In genomic region chr7:141533149-141533949, GRCh38 we compare ENCODE assay signal across 9 cellular contexts. TPM values are rescaled to one million over a fixed set of nuclear protein-coding genes. Genes with fewer than 3 reads are reported as not detected.
DNase-seq lines count a peak whose midpoint lies in the region; ATAC-seq and TF ChIP-seq lines count a peak whose summit lies in the region.
"Had no signal": no experiment of that assay in that cellular context is flagged by ENCODE, and none has a peak within 500 bp of the region (broad histone marks: within the 10 kb centered on the region; RNA-seq: fewer than 3 reads in every experiment).

No MANE protein-coding gene starts in this region.

- peak; percentile 80 for TF ChIP-seq RAD21 in IMR-90 (IDR thresholded peaks at IDR 0.05; ENCODE audit: low read length)

- H3K27ac Mint-ChIP-seq in stimulated activated effector memory CD8-positive, alpha-beta T cell treated with anti-CD3 and anti-CD28 coated beads, Interleukin-12 subunit alpha, Interleukin-12 subunit beta, amount 100 ng/mL, for 72 hours, result no peak overlapping the region

- no TSS peak for BruUV-seq in IMR-90 (replicated peaks; lab: Mats Ljungman, UMichigan)

- no peak overlapping the region for H4K91ac ChIP-seq in IMR-90 (ENCODE audit: insufficient read depth, low read depth, low read length)

- CTCF ChIA-PET in IMR-90 (lab: Yijun Ruan, JAX), result interaction anchor here (0.6 to 2.0 kb wide), 14 partner anchors 9 to 722 kb away, joined by 3 to 9 read pairs (median 5); partner anchors contain the start of genes AGK and MRPS33

- TF ChIP-seq CTCF in IMR-90 (conservative IDR thresholded peaks at IDR 0.05; ENCODE audit: low read depth, low read length), result peak; percentile 82

- peak; percentile 89 for ATAC-seq in IMR-90 (ENCODE audit: low read depth)
- peak; percentile 59 for ATAC-seq in stimulated activated effector memory CD8-positive, alpha-beta T cell treated with anti-CD3 and anti-CD28 coated beads, Interleukin-12 subunit alpha, Interleukin-12 subunit beta, amount 100 ng/mL, for 72 hours

- H3K9me3 Mint-ChIP-seq in stimulated activated effector memory CD8-positive, alpha-beta T cell treated with anti-CD3 and anti-CD28 coated beads, Interleukin-12 subunit alpha, Interleukin-12 subunit beta, amount 100 ng/mL, for 72 hours, result no peaks in the 10 kb centered on the region

- no peak overlapping the region for H3K4me3 ChIP-seq in IMR-90 (ENCODE audit: insufficient read depth, low read depth, low read length)
- H3K4me3 ChIP-seq in NT2/D1 (ENCODE audit: insufficient read length, low read depth), result no peak overlapping the region
- H3K4me3 ChIP-seq: BLaER1 treated with 17β-estradiol and CSF1 and Interleukin-3, amounts not matched to agents 10 nM and 100 nM had no signal

- no peak overlapping the region for H3K4ac ChIP-seq in IMR-90 (ENCODE audit: low read depth, low read length)

- intact Hi-C loops in IMR-90 (cut with micrococcal nuclease), result loop anchor here (1.0 to 10.0 kb wide), 7 partner anchors 117 to 872 kb away; partner anchors contain the start of genes MRPS33 and SSBP1

- no peak overlapping the region for H3K23ac ChIP-seq in IMR-90 (ENCODE audit: low read depth, low read length)

- H2AK5ac ChIP-seq in IMR-90 (ENCODE audit: low read depth, low read length), result no peak overlapping the region

- DNase-seq in activated gamma-delta T cell treated with Interleukin-2 at 50 U/mL for 16 hours (peak; percentile 59), activated gamma-delta T cell (lab: John Stamatoyannopoulos, UW) (no peak), IMR-90 (peak; percentile 74), NT2/D1 (ENCODE audit: low read depth, low spot score) (peak; percentile 90), epithelial cell of prostate (ENCODE audit: low read depth, low spot score) (peak; percentile 6), myocyte (ENCODE audit: low read depth) (peak; percentile 88)
- peak; percentile 60 for DNase-seq in activated CD8-positive, alpha-beta memory T cell treated with anti-CD3 and anti-CD28 coated beads, Interleukin-2, amount 50 U/mL, for 4 hours
- peak; percentile 46 to 76 for DNase-seq in stimulated activated effector memory CD8-positive, alpha-beta T cell treated with anti-CD3 and anti-CD28 coated beads, Interleukin-12 subunit alpha, Interleukin-12 subunit beta, amount 100 ng/mL, for 72 hours (ENCODE audit: low spot score in 2 of 2)

- H3K27me3 ChIP-seq in IMR-90 (ENCODE audit: control insufficient read depth, insufficient read depth, low read length), result 0 out of 2 replicates have a peak, but pooled peaks cover 2% of the 10 kb centered on the region
- no peaks in the 10 kb centered on the region for H3K27me3 ChIP-seq in NT2/D1 (ENCODE audit: insufficient read depth, insufficient read length)
- H3K27me3 ChIP-seq: BLaER1 treated with 17β-estradiol and CSF1 and Interleukin-3, amounts not matched to agents 10 nM and 100 nM had no signal

- H2BK120ac ChIP-seq in IMR-90 (ENCODE audit: low read depth, low read length), result no peak overlapping the region

- H3K4me1 ChIP-seq in IMR-90 (ENCODE audit: control insufficient read depth, insufficient read depth, low read length) (no peaks in the 10 kb centered on the region), NT2/D1 (ENCODE audit: insufficient read depth, insufficient read length) (no peaks in the 10 kb centered on the region)
- H3K4me1 ChIP-seq: BLaER1 treated with 17β-estradiol and CSF1 and Interleukin-3, amounts not matched to agents 10 nM and 100 nM had no signal

- POLR2A ChIA-PET in IMR-90 (lab: Charles Lee; ENCODE audit: unreplicated experiment), result no interaction called here

- no peak overlapping the region for H3K4me2 ChIP-seq in IMR-90 (ENCODE audit: low read depth, low read length)
- H3K4me2 ChIP-seq: BLaER1 treated with 17β-estradiol and CSF1 and Interleukin-3, amounts not matched to agents 10 nM and 100 nM had no signal

- no peaks in the 10 kb centered on the region for H3K36me3 Mint-ChIP-seq in stimulated activated effector memory CD8-positive, alpha-beta T cell treated with anti-CD3 and anti-CD28 coated beads, Interleukin-12 subunit alpha, Interleukin-12 subunit beta, amount 100 ng/mL, for 72 hours

- H3K18ac ChIP-seq in IMR-90 (ENCODE audit: low read depth, low read length), result no peak overlapping the region

- no peak overlapping the region for H3K4me3 Mint-ChIP-seq in stimulated activated effector memory CD8-positive, alpha-beta T cell treated with anti-CD3 and anti-CD28 coated beads, Interleukin-12 subunit alpha, Interleukin-12 subunit beta, amount 100 ng/mL, for 72 hours

- H2BK20ac ChIP-seq in IMR-90 (ENCODE audit: low read depth, low read length), result no peak overlapping the region

- no peaks in the 10 kb centered on the region for H3K9me1 ChIP-seq in IMR-90 (ENCODE audit: insufficient read depth, low read length)

- H3K14ac ChIP-seq in IMR-90 (replicated peaks; ENCODE audit: low read depth, low read length), result no peak overlapping the region

- in situ Hi-C loops in IMR-90 (cut with MboI; ENCODE audit: low sequenced_read_pairs), result loop anchor here (10.0 to 25.0 kb wide), 2 partner anchors 721 to 849 kb away; no protein-coding TSS in a partner anchor

- peak overlapping the region; percentile 78 for H2AFZ ChIP-seq in IMR-90 (replicated peaks; ENCODE audit: low read length, poor library complexity)

- H3K27ac ChIP-seq in IMR-90 (ENCODE audit: insufficient read depth, low read length), result no peak overlapping the region
- no peak overlapping the region for H3K27ac ChIP-seq in epithelial cell of prostate
- H3K27ac ChIP-seq: BLaER1 treated with 17β-estradiol and CSF1 and Interleukin-3, amounts not matched to agents 10 nM and 100 nM had no signal

- no peaks in the 10 kb centered on the region for H4K20me1 ChIP-seq in IMR-90 (ENCODE audit: insufficient read depth, low read length)
- H4K20me1 ChIP-seq: BLaER1 treated with 17β-estradiol and CSF1 and Interleukin-3, amounts not matched to agents 10 nM and 100 nM had no signal

- no peak overlapping the region for H2BK5ac ChIP-seq in IMR-90 (ENCODE audit: low read depth, low read length, poor library complexity, severe bottlenecking)

- no peaks in the 10 kb centered on the region for H3K4me1 Mint-ChIP-seq in stimulated activated effector memory CD8-positive, alpha-beta T cell treated with anti-CD3 and anti-CD28 coated beads, Interleukin-12 subunit alpha, Interleukin-12 subunit beta, amount 100 ng/mL, for 72 hours

- H4K5ac ChIP-seq in IMR-90 (ENCODE audit: low read depth, low read length), result no peak overlapping the region

- no peak for TF ChIP-seq POLR2A in IMR-90 (IDR thresholded peaks at IDR 0.05; ENCODE audit: low read depth, low read length)

- WGBS in IMR-90 (ENCODE audit: extremely low coverage in 2 of 2, insufficient read length in 1 of 2), 2 experiments, result 0% methylated on average over 2 of the region's 11 CpGs; no CpG with 5 or more reads in 1 of the 2 experiments

- H3K9me3 ChIP-seq in IMR-90 (ENCODE audit: control insufficient read depth, insufficient read depth, low read length) (no peaks in the 10 kb centered on the region), NT2/D1 (ENCODE audit: insufficient read depth, low read length) (no peaks in the 10 kb centered on the region)
- H3K9me3 ChIP-seq: BLaER1 treated with 17β-estradiol and CSF1 and Interleukin-3, amounts not matched to agents 10 nM and 100 nM had no signal

- no peak overlapping the region for H2AK9ac ChIP-seq in IMR-90 (replicated peaks; ENCODE audit: low read depth, low read length, poor library complexity)

- H2BK15ac ChIP-seq in IMR-90 (ENCODE audit: low read depth, low read length), result no peak overlapping the region

- H3K56ac ChIP-seq in IMR-90 (ENCODE audit: extremely low read depth, insufficient read depth, low read length), result no peak overlapping the region

- H4K8ac ChIP-seq in IMR-90 (ENCODE audit: low read depth in 2 of 2, low read length in 2 of 2), result no peak overlapping the region

- no peaks in the 10 kb centered on the region for H3K36me3 ChIP-seq in IMR-90 (ENCODE audit: control insufficient read depth, insufficient read depth, low read length)
- H3K36me3 ChIP-seq in NT2/D1 (ENCODE audit: insufficient read depth, insufficient read length, low read length), result no peaks in the 10 kb centered on the region
- H3K36me3 ChIP-seq: BLaER1 treated with 17β-estradiol and CSF1 and Interleukin-3, amounts not matched to agents 10 nM and 100 nM had no signal

- H3K9ac ChIP-seq in IMR-90 (ENCODE audit: low read depth, low read length), result no peak overlapping the region
- no peak overlapping the region for H3K9ac ChIP-seq in NT2/D1 (ENCODE audit: insufficient read length, low read depth)
- H3K9ac ChIP-seq: BLaER1 treated with 17β-estradiol and CSF1 and Interleukin-3, amounts not matched to agents 10 nM and 100 nM had no signal

- dilution Hi-C loops in IMR-90 (cut with HindIII; ENCODE audit: low sequenced_read_pairs, unreplicated experiment), result no loop called here

- no peaks in the 10 kb centered on the region for H3K79me1 ChIP-seq in IMR-90 (ENCODE audit: low read depth in 1 of 2, low read length in 2 of 2)

TF ChIP-seq in IMR-90, 13 proteins besides CTCF, POLR2A, EP300 and RAD21:
- TF ChIP-seq CEBPB (IDR thresholded peaks at IDR 0.05; ENCODE audit: low read depth, low read length), result no peak
- no peak for TF ChIP-seq ELK1 (IDR thresholded peaks at IDR 0.05; ENCODE audit: borderline replicate concordance, low read depth, low read length)
- TF ChIP-seq MAZ (IDR thresholded peaks at IDR 0.05; ENCODE audit: borderline replicate concordance, low read depth, low read length), result no peak
- TF ChIP-seq BHLHE40 (IDR thresholded peaks at IDR 0.05; ENCODE audit: low read depth, low read length), result no peak
- TF ChIP-seq CHD1 (IDR thresholded peaks at IDR 0.05; ENCODE audit: low read depth, low read length), result no peak
- TF ChIP-seq SMC3 (IDR thresholded peaks at IDR 0.05; ENCODE audit: low read depth, low read length), result peak; percentile 63
- no peak for TF ChIP-seq RFX5 (IDR thresholded peaks at IDR 0.05; ENCODE audit: low read depth, low read length)

RNA-seq across cellular contexts. Expression of gene AGK, which starts 17.9 kb away (rescaled TPM):
- total RNA-seq in IMR-90 (2012; rRNA removed) (37.3 and 37.5 TPM in 2 replicates), myocyte (27.8 and 31.0 TPM in 2 replicates)
- 35.5 and 36.1 TPM in 2 replicates for polyA plus RNA-seq in IMR-90 (2012; rRNA removed)
- 10.0 and 20.5 TPM in 2 replicates for polyA plus RNA-seq in IMR-90 (2012; cell fraction: cytosol; rRNA removed)
- 16.0 and 42.4 TPM in 2 replicates for polyA plus RNA-seq in IMR-90 (2012; cell fraction: nucleus; rRNA removed; ENCODE audit: low replicate concordance)
- 14.1 TPM for polyA plus RNA-seq in myocyte (2012)
